14 cellular contexts compared by ENCODE assay signal in genomic region chr12:118680361-118680963, GRCh38.
DNase-seq lines count a peak whose midpoint lies in the region; ATAC-seq and TF ChIP-seq lines count a peak whose summit lies in the region.
"Had no signal": no experiment of that assay in that cellular context is flagged by ENCODE, and none has a peak within 500 bp of the region (broad histone marks: within the 10 kb centered on the region; RNA-seq: fewer than 3 reads in every experiment).

No MANE protein-coding gene starts in this region.

- peak overlapping the region in 1 of 12 donors; percentile 54 for H3K27ac ChIP-seq in heart left ventricle
- H3K27ac ChIP-seq in right cardiac atrium (ENCODE audit: low read length), result no peak overlapping the region
- H3K27ac ChIP-seq: brain microvascular endothelial cell, SK-N-MC had no signal

- peaks cover 0 to 10% (median 0%) of the 10 kb centered on the region in 9 donors for H3K27me3 ChIP-seq in heart left ventricle
- H3K27me3 ChIP-seq in right cardiac atrium (ENCODE audit: control insufficient read depth, insufficient read depth), result no peaks in the 10 kb centered on the region
- H3K27me3 ChIP-seq: brain microvascular endothelial cell had no signal

- H3K4me3 ChIP-seq in heart left ventricle (no peak overlapping the region), right cardiac atrium (ENCODE audit: low read length) (no peak overlapping the region)
- H3K4me3 ChIP-seq: SK-N-MC had no signal

- 14 to 24% (median 18%) methylated on average over 7 of the region's 7 CpGs for WGBS in heart left ventricle, 4 donors
- WGBS in right cardiac atrium, result 14% methylated on average over 7 of the region's 7 CpGs

- H3K27me3 Mint-ChIP-seq in glutamatergic neuron (ENCODE audit: unreplicated experiment), result peaks cover 3% of the 10 kb centered on the region
- peaks cover 3 to 7% of the 10 kb centered on the region in 2 donors for H3K27me3 Mint-ChIP-seq in natural killer cell (ENCODE audit: low read depth in 2 of 2)

- H3K36me3 ChIP-seq in heart left ventricle, result no peaks in the 10 kb centered on the region
- H3K36me3 ChIP-seq: brain microvascular endothelial cell had no signal

- H3K36me3 Mint-ChIP-seq in glutamatergic neuron (ENCODE audit: unreplicated experiment), result peaks cover 8% of the 10 kb centered on the region
- no peaks in the 10 kb centered on the region for H3K36me3 Mint-ChIP-seq in natural killer cell

- DNase-seq in heart left ventricle (peak in 4 of 5 donors; percentile 37 to 62 (median 55)), right cardiac atrium (no peak), RKO (ENCODE audit: low spot score) (peak; percentile 41), glutamatergic neuron (peak; percentile 46), omental fat pad (ENCODE audit: low spot score) (no peak), natural killer cell (no peak)
- DNase-seq in central memory CD4-positive, alpha-beta T cell, result no peak
- DNase-seq: activated naive CD4-positive, alpha-beta T cell; brain microvascular endothelial cell; DND-41; mesenchymal stem cell; NCI-H2029 had no signal

- H3K4me1 ChIP-seq in heart left ventricle (no peaks in the 10 kb centered on the region), right cardiac atrium (ENCODE audit: control insufficient read depth, insufficient read depth, low read length) (no peaks in the 10 kb centered on the region)

- no peak for TF ChIP-seq CTCF in heart left ventricle (IDR thresholded peaks at IDR 0.05)
- TF ChIP-seq CTCF in glutamatergic neuron (IDR thresholded peaks at IDR 0.05; ENCODE audit: partially characterized antibody, unreplicated experiment), result no peak
- TF ChIP-seq CTCF in omental fat pad (IDR thresholded peaks at IDR 0.05), result no peak
- TF ChIP-seq CTCF in natural killer cell (IDR thresholded peaks at IDR 0.05), result no peak

- H3K4me1 Mint-ChIP-seq in glutamatergic neuron (ENCODE audit: low read depth, unreplicated experiment) (no peaks in the 10 kb centered on the region), natural killer cell (no peaks in the 10 kb centered on the region)

- H3K4me3 Mint-ChIP-seq in glutamatergic neuron (ENCODE audit: unreplicated experiment) (no peak overlapping the region), natural killer cell (no peak overlapping the region)

- ATAC-seq in heart left ventricle, result peak; percentile 27 to 91 (median 81)
- no peak for ATAC-seq in right cardiac atrium
- ATAC-seq in GM18858 (IDR thresholded peaks at IDR 0.05; ENCODE audit: unreplicated experiment), result no peak
- ATAC-seq in omental fat pad (ENCODE audit: low FRiP score), result no peak
- ATAC-seq in natural killer cell, result no peak

- TF ChIP-seq POLR2A in heart left ventricle (IDR thresholded peaks at IDR 0.05), result no peak

- intact Hi-C loops in heart left ventricle (cut with DNase I), result no loop called here
- intact Hi-C loops in right cardiac atrium (cut with DNase I), result no loop called here
- intact Hi-C loops in natural killer cell (cut with micrococcal nuclease), result no loop called here

- H3K9me3 Mint-ChIP-seq in glutamatergic neuron (ENCODE audit: unreplicated experiment) (peaks cover 6% of the 10 kb centered on the region), natural killer cell (peaks cover 3 to 6% of the 10 kb centered on the region in 2 donors)

- H3K9me3 ChIP-seq in heart left ventricle (peaks cover 0 to 6% (median 0%) of the 10 kb centered on the region in 12 donors), right cardiac atrium (ENCODE audit: control insufficient read depth, low read length) (no peaks in the 10 kb centered on the region)

- H3K27ac Mint-ChIP-seq in glutamatergic neuron (ENCODE audit: unreplicated experiment) (peak overlapping the region; percentile 4), natural killer cell (no peak overlapping the region)

Comparison
In these comparisons a context has a peak if more than half of its experiments do, and no peak if none do; other contexts are left out.
1. ATAC-seq: peak in heart left ventricle (4 of 4); none in right cardiac atrium (0 of 2), GM18858 (single experiment), omental fat pad (single experiment) and natural killer cell (0 of 3).
2. DNase-seq: peak in heart left ventricle (4 of 5), RKO (single experiment) and glutamatergic neuron (single experiment); none in right cardiac atrium (0 of 3), omental fat pad (single experiment), natural killer cell (single experiment) and central memory CD4-positive, alpha-beta T cell (single experiment).